In genomic region chr1:101077849-101078248, GRCh38 we compare ENCODE assay signal across 25 cellular contexts.
"Had no signal": no experiment of that assay in that cellular context is flagged by ENCODE, and none has a peak within 500 bp of the region (broad histone marks: within the 10 kb centered on the region; RNA-seq: fewer than 3 reads in every experiment).

No MANE protein-coding gene starts in this region.

- H3K4me3 Mint-ChIP-seq: activated T-helper 1 cell treated with anti-CD3 and anti-CD28 coated beads, Interleukin-12 subunit alpha, Interleukin-12 subunit beta, Interleukin-2, Interleukin-4 antibody, amounts not matched to agents 30 ng/mL and 10 ng/mL and 1 ng/mL, durations not matched to agents 14 hours and 24 hours and 36 hours; natural killer cell had no signal

- H3K27ac Mint-ChIP-seq: activated naive CD4-positive, alpha-beta T cell treated with anti-CD3 and anti-CD28 coated beads, Interleukin-2, amount 50 U/mL, for 72 hours; activated T-helper 1 cell treated with anti-CD3 and anti-CD28 coated beads, Interleukin-12 subunit alpha, Interleukin-12 subunit beta, Interleukin-2, Interleukin-4 antibody, amounts not matched to agents 30 ng/mL and 10 ng/mL and 1 ng/mL, durations not matched to agents 14 hours and 24 hours and 36 hours; natural killer cell had no signal

- DNase-seq: activated CD4-positive, alpha-beta T cell treated with anti-CD3 and anti-CD28 coated beads, Interleukin-2, amount 50 U/mL, for 4 hours; activated CD4-positive, CD25-positive, alpha-beta regulatory T cell treated with anti-CD3 and anti-CD28 coated beads, Interleukin-2, amount 50 U/mL, for 72 hours; activated CD8-positive, alpha-beta memory T cell treated with anti-CD3 and anti-CD28 coated beads, Interleukin-2, amount 50 U/mL, for 4 hours; activated effector memory CD4-positive, alpha-beta T cell treated with anti-CD3 and anti-CD28 coated beads, Interleukin-2, amount 50 U/mL, for 16 hours; activated T-cell treated with anti-CD3 and anti-CD28 coated beads, Interleukin-2, amount 50 U/mL, for 1 hour; adrenal gland; aorta; body of pancreas; dermis blood vessel endothelial cell; effector CD8-positive, alpha-beta T cell; glutamatergic neuron; left lung; mesendoderm; natural killer cell; stimulated activated naive CD4-positive, alpha-beta T cell treated with Interleukin-2 at 50 U/mL for 16 hours; T-helper 2 cell had no signal

- H3K36me3 Mint-ChIP-seq: natural killer cell had no signal

- ATAC-seq: activated naive CD4-positive, alpha-beta T cell treated with anti-CD3 and anti-CD28 coated beads, Interleukin-2, amount 50 U/mL, for 72 hours; body of pancreas; left lung; natural killer cell had no signal

- H3K4me1 ChIP-seq: adrenal gland, body of pancreas, left lung, right atrium auricular region, tibial nerve had no signal

- H3K27ac ChIP-seq: adrenal gland, body of pancreas, left lung, right atrium auricular region, tibial nerve had no signal

- H3K9me3 ChIP-seq: adrenal gland, body of pancreas, left lung, right atrium auricular region, tibial nerve had no signal

- H3K9me3 Mint-ChIP-seq: natural killer cell had no signal

- H3K27me3 ChIP-seq: adrenal gland, body of pancreas, left lung, right atrium auricular region, tibial nerve had no signal

- FAIRE-seq: colon, endometrium, frontal cortex, islet of Langerhans had no signal

- H3K36me3 ChIP-seq: adrenal gland, right atrium auricular region had no signal

- H3K4me3 ChIP-seq: adrenal gland, body of pancreas, left lung, lung, right atrium auricular region, tibial nerve had no signal
